Comparison of ENCODE assay signal across 3 cellular contexts in genomic region chr9:131899248-131899882, GRCh38.
TF ChIP-seq lines count a peak whose summit lies in the region.

No MANE protein-coding gene starts in this region.

TF ChIP-seq in SK-N-SH, 30 proteins besides CTCF, POLR2A, EP300 and RAD21 (continued from another document):
- no peak for TF ChIP-seq TEAD4 (IDR thresholded peaks at IDR 0.05; ENCODE audit: borderline replicate concordance, insufficient read depth)

TF ChIP-seq in SK-N-SH treated with all-trans-retinoic acid at 6 μM for 48 hours, 23 proteins besides CTCF, POLR2A, EP300 and RAD21 (continued from another document):
- TF ChIP-seq CREB5 (CRISPR knock-in tag; IDR thresholded peaks at IDR 0.05; ENCODE audit: low read depth): no peak
- TF ChIP-seq POU6F1 (CRISPR knock-in tag; IDR thresholded peaks at IDR 0.05; ENCODE audit: borderline replicate concordance, low read depth): no peak
- TF ChIP-seq PATZ1 (CRISPR knock-in tag; IDR thresholded peaks at IDR 0.05; ENCODE audit: borderline replicate concordance): no peak
- no peak for TF ChIP-seq ZFP30 (CRISPR knock-in tag; IDR thresholded peaks at IDR 0.05)
- TF ChIP-seq TSHZ2 (CRISPR knock-in tag; IDR thresholded peaks at IDR 0.05): no peak
- no peak for TF ChIP-seq ISL1 (CRISPR knock-in tag; IDR thresholded peaks at IDR 0.05)
- TF ChIP-seq ZNF70 (CRISPR knock-in tag; IDR thresholded peaks at IDR 0.05): no peak
- TF ChIP-seq CSRNP3 (CRISPR knock-in tag; IDR thresholded peaks at IDR 0.05): no peak
- TF ChIP-seq OSR1 (CRISPR knock-in tag; IDR thresholded peaks at IDR 0.05): no peak
- TF ChIP-seq RARB (CRISPR knock-in tag; IDR thresholded peaks at IDR 0.05): no peak
- TF ChIP-seq TOX (CRISPR knock-in tag; IDR thresholded peaks at IDR 0.05; ENCODE audit: borderline replicate concordance): no peak
- TF ChIP-seq ARNTL (CRISPR knock-in tag; IDR thresholded peaks at IDR 0.05; ENCODE audit: borderline replicate concordance, low read depth): no peak
- no peak for TF ChIP-seq SNAI2 (CRISPR knock-in tag; IDR thresholded peaks at IDR 0.05)
- TF ChIP-seq TCF4 (CRISPR knock-in tag; IDR thresholded peaks at IDR 0.05; ENCODE audit: borderline replicate concordance): no peak
- TF ChIP-seq ESRRG (CRISPR knock-in tag; IDR thresholded peaks at IDR 0.05): no peak
- TF ChIP-seq ZNF8 (CRISPR knock-in tag; IDR thresholded peaks at IDR 0.05): no peak
- TF ChIP-seq PPARA (CRISPR knock-in tag; IDR thresholded peaks at IDR 0.05; ENCODE audit: borderline replicate concordance): no peak
- TF ChIP-seq ZNF565 (CRISPR knock-in tag; conservative IDR thresholded peaks at IDR 0.05; ENCODE audit: low read depth): no peak
- no peak for TF ChIP-seq ZC3H10 (CRISPR knock-in tag; IDR thresholded peaks at IDR 0.05)

TF ChIP-seq in H1, 55 proteins besides CTCF, POLR2A, EP300 and RAD21 (continued from another document):
- TF ChIP-seq YY1 (IDR thresholded peaks at IDR 0.05; ENCODE audit: low read depth, low read length) (0 out of 2 replicates have a peak, but pooled peaks have one; percentile 9), KDM5A (IDR thresholded peaks at IDR 0.05; ENCODE audit: low read length) (no peak)
